Comparison of ENCODE assay signal across 1 cellular context in the genomic region with DNA sequence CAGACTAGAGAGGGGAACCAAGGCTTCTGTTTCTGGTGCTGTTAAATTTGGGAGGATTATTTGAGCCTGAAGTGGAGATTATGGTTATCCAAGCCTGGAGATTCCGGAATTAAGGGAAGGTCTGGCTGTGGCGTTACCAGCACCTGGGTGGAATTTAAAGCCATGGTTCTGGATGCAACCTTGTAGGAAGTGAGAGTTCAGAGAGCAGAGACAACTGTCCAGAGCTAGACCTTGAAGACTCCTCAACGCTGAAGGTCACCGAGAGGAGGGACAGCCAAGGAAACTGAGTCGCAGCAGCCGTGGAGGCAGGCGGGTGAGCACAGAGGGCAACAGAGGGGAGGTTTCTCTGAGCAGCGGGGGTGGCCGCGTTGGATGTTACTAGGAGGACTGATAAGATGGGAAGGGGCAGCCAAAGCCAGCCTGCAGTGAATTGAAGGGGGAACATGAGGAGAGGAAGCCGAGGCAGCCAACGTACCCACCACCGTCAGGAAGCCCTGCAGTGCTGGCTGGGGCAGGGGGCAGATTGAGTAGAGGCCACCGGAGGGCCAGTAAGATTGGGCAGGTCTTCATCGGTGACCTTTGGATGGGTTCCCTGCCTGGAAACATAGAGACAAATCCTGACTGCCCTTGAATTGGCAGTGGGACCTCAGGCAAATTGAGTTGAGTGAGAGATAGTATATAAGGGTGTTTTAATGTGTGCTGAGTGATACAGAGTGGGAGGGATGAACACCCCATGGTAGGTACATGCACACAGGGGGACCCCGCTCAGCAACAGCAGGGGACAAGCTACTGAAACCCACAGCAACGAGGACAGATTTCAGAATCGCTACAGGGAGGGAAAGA.
TF ChIP-seq lines count a peak whose summit lies in the region.

No MANE protein-coding gene starts in this region.

TF ChIP-seq in HepG2, 621 proteins besides CTCF, POLR2A, EP300 and RAD21 (continued from another document and continues in another):
- TF ChIP-seq, protein P1, sequence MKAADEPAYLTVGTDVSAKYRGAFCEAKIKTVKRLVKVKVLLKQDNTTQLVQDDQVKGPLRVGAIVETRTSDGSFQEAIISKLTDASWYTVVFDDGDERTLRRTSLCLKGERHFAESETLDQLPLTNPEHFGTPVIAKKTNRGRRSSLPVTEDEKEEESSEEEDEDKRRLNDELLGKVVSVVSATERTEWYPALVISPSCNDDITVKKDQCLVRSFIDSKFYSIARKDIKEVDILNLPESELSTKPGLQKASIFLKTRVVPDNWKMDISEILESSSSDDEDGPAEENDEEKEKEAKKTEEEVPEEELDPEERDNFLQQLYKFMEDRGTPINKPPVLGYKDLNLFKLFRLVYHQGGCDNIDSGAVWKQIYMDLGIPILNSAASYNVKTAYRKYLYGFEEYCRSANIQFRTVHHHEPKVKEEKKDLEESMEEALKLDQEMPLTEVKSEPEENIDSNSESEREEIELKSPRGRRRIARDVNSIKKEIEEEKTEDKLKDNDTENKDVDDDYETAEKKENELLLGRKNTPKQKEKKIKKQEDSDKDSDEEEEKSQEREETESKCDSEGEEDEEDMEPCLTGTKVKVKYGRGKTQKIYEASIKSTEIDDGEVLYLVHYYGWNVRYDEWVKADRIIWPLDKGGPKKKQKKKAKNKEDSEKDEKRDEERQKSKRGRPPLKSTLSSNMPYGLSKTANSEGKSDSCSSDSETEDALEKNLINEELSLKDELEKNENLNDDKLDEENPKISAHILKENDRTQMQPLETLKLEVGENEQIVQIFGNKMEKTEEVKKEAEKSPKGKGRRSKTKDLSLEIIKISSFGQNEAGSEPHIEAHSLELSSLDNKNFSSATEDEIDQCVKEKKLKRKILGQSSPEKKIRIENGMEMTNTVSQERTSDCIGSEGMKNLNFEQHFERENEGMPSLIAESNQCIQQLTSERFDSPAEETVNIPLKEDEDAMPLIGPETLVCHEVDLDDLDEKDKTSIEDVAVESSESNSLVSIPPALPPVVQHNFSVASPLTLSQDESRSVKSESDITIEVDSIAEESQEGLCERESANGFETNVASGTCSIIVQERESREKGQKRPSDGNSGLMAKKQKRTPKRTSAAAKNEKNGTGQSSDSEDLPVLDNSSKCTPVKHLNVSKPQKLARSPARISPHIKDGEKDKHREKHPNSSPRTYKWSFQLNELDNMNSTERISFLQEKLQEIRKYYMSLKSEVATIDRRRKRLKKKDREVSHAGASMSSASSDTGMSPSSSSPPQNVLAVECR (CRISPR knock-in tag; IDR thresholded peaks at IDR 0.05; ENCODE audit: borderline replicate concordance), result peak; percentile 34; the same call in 1 of the 2 replicates
- TF ChIP-seq GRHL1 (CRISPR knock-in tag; conservative IDR thresholded peaks at IDR 0.05) (no peak), ZNF414 (CRISPR knock-in tag; IDR thresholded peaks at IDR 0.05) (no peak), ZNF468 (CRISPR knock-in tag; IDR thresholded peaks at IDR 0.05) (no peak), NCOA1 (CRISPR knock-in tag; IDR thresholded peaks at IDR 0.05) (no peak; the same call in 1 of the 2 replicates), SATB2 (CRISPR knock-in tag; IDR thresholded peaks at IDR 0.05) (no peak), PCBP1 (IDR thresholded peaks at IDR 0.05; ENCODE audit: borderline replicate concordance, low read depth, low read length) (no peak), JUND (CRISPR knock-in tag; IDR thresholded peaks at IDR 0.05) (no peak), DZIP1 (CRISPR knock-in tag; IDR thresholded peaks at IDR 0.05) (0 out of 2 replicates have a peak, but pooled peaks have one; percentile 54), FOXA1 (IDR thresholded peaks at IDR 0.05) (no peak), FOXA1 (CRISPR knock-in tag; IDR thresholded peaks at IDR 0.05) (no peak), POGK (CRISPR knock-in tag; conservative IDR thresholded peaks at IDR 0.05) (peak; percentile 59; the same call in 1 of the 2 replicates), ZNF260 (CRISPR knock-in tag; IDR thresholded peaks at IDR 0.05; ENCODE audit: borderline replicate concordance, low read depth) (no peak), ZNF747 (CRISPR knock-in tag; IDR thresholded peaks at IDR 0.05; ENCODE audit: borderline replicate concordance) (peak; percentile 63), ZNF672 (CRISPR knock-in tag; IDR thresholded peaks at IDR 0.05) (no peak), RARA (CRISPR knock-in tag; IDR thresholded peaks at IDR 0.05) (no peak), ZNF333 (CRISPR knock-in tag; IDR thresholded peaks at IDR 0.05; ENCODE audit: borderline replicate concordance) (0 out of 2 replicates have a peak, but pooled peaks have one; percentile 64), MYPOP (CRISPR knock-in tag; IDR thresholded peaks at IDR 0.05) (0 out of 2 replicates have a peak, but pooled peaks have one; percentile 11), ZNF577 (CRISPR knock-in tag; IDR thresholded peaks at IDR 0.05; ENCODE audit: borderline replicate concordance, low read depth) (no peak), ZNF337 (CRISPR knock-in tag; IDR thresholded peaks at IDR 0.05; ENCODE audit: borderline replicate concordance, low read depth) (no peak; the same call in 1 of the 2 replicates), ZNF367 (CRISPR knock-in tag; IDR thresholded peaks at IDR 0.05; ENCODE audit: borderline replicate concordance) (no peak), SALL2 (CRISPR knock-in tag; IDR thresholded peaks at IDR 0.05) (no peak), MAZ (IDR thresholded peaks at IDR 0.05; ENCODE audit: borderline replicate concordance, low read depth, low read length) (no peak), MAZ (CRISPR knock-in tag; IDR thresholded peaks at IDR 0.05; ENCODE audit: low read depth) (0 out of 2 replicates have a peak, but pooled peaks have one; percentile 33), SALL1 (CRISPR knock-in tag; IDR thresholded peaks at IDR 0.05) (no peak; the same call in 1 of the 2 replicates), ZNF878 (CRISPR knock-in tag; IDR thresholded peaks at IDR 0.05) (no peak)
- TF ChIP-seq, protein P2, sequence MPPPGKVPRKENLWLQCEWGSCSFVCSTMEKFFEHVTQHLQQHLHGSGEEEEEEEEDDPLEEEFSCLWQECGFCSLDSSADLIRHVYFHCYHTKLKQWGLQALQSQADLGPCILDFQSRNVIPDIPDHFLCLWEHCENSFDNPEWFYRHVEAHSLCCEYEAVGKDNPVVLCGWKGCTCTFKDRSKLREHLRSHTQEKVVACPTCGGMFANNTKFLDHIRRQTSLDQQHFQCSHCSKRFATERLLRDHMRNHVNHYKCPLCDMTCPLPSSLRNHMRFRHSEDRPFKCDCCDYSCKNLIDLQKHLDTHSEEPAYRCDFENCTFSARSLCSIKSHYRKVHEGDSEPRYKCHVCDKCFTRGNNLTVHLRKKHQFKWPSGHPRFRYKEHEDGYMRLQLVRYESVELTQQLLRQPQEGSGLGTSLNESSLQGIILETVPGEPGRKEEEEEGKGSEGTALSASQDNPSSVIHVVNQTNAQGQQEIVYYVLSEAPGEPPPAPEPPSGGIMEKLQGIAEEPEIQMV (CRISPR knock-in tag; IDR thresholded peaks at IDR 0.05; ENCODE audit: low read depth), result no peak
- TF ChIP-seq, protein P3, sequence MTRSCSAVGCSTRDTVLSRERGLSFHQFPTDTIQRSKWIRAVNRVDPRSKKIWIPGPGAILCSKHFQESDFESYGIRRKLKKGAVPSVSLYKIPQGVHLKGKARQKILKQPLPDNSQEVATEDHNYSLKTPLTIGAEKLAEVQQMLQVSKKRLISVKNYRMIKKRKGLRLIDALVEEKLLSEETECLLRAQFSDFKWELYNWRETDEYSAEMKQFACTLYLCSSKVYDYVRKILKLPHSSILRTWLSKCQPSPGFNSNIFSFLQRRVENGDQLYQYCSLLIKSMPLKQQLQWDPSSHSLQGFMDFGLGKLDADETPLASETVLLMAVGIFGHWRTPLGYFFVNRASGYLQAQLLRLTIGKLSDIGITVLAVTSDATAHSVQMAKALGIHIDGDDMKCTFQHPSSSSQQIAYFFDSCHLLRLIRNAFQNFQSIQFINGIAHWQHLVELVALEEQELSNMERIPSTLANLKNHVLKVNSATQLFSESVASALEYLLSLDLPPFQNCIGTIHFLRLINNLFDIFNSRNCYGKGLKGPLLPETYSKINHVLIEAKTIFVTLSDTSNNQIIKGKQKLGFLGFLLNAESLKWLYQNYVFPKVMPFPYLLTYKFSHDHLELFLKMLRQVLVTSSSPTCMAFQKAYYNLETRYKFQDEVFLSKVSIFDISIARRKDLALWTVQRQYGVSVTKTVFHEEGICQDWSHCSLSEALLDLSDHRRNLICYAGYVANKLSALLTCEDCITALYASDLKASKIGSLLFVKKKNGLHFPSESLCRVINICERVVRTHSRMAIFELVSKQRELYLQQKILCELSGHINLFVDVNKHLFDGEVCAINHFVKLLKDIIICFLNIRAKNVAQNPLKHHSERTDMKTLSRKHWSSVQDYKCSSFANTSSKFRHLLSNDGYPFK (CRISPR knock-in tag; IDR thresholded peaks at IDR 0.05; ENCODE audit: borderline replicate concordance), result no peak
